In the genomic region with DNA sequence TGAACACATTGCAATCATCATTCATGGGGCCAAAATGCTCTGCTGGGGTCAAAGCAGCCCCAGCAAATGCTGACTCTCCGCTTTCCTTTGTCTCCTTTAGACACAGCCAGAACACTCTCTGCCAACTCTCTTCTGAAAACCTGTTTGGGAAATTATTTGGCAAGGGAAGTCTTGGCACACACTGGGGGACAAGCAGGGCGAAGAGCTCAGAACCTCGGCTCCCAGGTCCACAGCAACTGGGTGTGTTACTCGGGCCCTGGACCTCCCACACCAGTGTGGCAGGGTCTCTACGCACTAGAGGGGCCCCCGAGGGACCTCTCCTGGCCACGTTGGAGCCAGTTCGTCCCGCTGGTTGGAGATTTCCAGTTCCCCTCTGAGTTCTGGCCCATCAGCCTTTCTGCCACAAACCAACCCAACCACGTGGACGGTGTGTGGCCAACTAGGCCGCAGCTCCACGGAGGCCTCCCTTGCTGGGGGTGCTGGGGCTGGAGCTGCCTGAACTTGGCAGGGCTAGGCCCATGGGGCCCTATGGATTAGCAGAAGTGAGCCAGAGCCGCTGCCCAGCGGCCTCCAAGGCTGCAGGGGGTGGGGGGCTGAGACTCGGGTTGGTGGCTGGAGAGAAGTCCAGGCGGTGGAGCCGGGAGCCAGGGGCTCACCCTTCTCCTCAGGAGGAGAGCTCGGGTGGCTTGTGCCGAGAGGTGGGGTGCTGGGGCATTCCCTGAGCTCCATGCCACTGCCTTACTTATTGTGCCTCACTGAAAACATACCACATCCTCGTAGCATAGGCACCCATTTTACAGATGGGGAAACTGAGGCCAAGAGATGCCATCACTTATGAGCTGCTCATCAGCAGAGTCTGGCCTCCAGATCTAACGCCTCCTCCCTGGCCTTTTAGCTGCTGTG, we compare ENCODE assay signal across 13 cellular contexts. TPM values are rescaled to one million over a fixed set of nuclear protein-coding genes. Genes with fewer than 3 reads are reported as not detected.
DNase-seq lines count a peak whose midpoint lies in the region; ATAC-seq and TF ChIP-seq lines count a peak whose summit lies in the region.
"Had no signal": no experiment of that assay in that cellular context is flagged by ENCODE, and none has a peak within 500 bp of the region (broad histone marks: within the 10 kb centered on the region; RNA-seq: fewer than 3 reads in every experiment).

No MANE protein-coding gene starts in this region.

- H3K36me3 ChIP-seq in gastrocnemius medialis, result no peaks in the 10 kb centered on the region

- TF ChIP-seq CTCF in LNCaP clone FGC (IDR thresholded peaks at IDR 0.05; ENCODE audit: control insufficient read depth, extremely low read depth, insufficient read depth), result no peak
- no peak for TF ChIP-seq CTCF in gastrocnemius medialis (IDR thresholded peaks at IDR 0.05 in 4 of 5, conservative IDR thresholded peaks at IDR 0.05 in 1 of 5)

- H3K9me3 Mint-ChIP-seq in T-cell, result peaks cover 0 to 4% (median 0%) of the 10 kb centered on the region in 3 donors
- H3K9me3 Mint-ChIP-seq: natural killer cell treated with Interleukin-12 subunit alpha and Interleukin-12 subunit beta and Interleukin-15 and Interleukin-18, amount 100 ng/mL, for 72 hours had no signal

- no peak overlapping the region for H3K4me3 Mint-ChIP-seq in T-cell
- H3K4me3 Mint-ChIP-seq: activated T-cell treated with anti-CD3 and anti-CD28 coated beads, Interleukin-2, amount 50 U/mL, for 4 hours; natural killer cell treated with Interleukin-12 subunit alpha and Interleukin-12 subunit beta and Interleukin-15 and Interleukin-18, amount 100 ng/mL, for 72 hours had no signal

- H3K27me3 ChIP-seq in layer of hippocampus (ENCODE audit: control insufficient read depth, insufficient read depth, low read length) (no peaks in the 10 kb centered on the region), gastrocnemius medialis (no peaks in the 10 kb centered on the region)

- peaks cover 35 to 36% of the 10 kb centered on the region in 2 donors for H3K4me1 ChIP-seq in gastrocnemius medialis

- CTCF ChIA-PET in T-cell (lab: Charles Lee), result no interaction called here

- in situ Hi-C loops in gastrocnemius medialis (cut with MboI; ENCODE audit: low sequenced_read_pairs in 4 of 4), result no loop called here

- DNase-seq in LNCaP clone FGC (ENCODE audit: low read depth), result peak; percentile 85
- peak; percentile 92 for DNase-seq in cerebellum (ENCODE audit: low spot score)
- peak; percentile 61 to 74 for DNase-seq in gastrocnemius medialis
- DNase-seq in T-cell, result no peak
- DNase-seq in HPDE6-E6E7 (ENCODE audit: extremely low spot score), result no peak
- DNase-seq in NCI-H146 treated with DMSO at 0.1 percent for 48 hours (lab: John Stamatoyannopoulos, UW; ENCODE audit: unreplicated experiment), result no peak
- DNase-seq: activated T-cell treated with anti-CD3 and anti-CD28 coated beads, Interleukin-2, amount 50 U/mL, for 4 hours; CD4-positive, CD25-positive, alpha-beta regulatory T cell; NCI-H69 had no signal

- no peaks in the 10 kb centered on the region for H3K27me3 Mint-ChIP-seq in T-cell
- H3K27me3 Mint-ChIP-seq: CD4-positive, CD25-positive, alpha-beta regulatory T cell; natural killer cell treated with Interleukin-12 subunit alpha and Interleukin-12 subunit beta and Interleukin-15 and Interleukin-18, amount 100 ng/mL, for 72 hours had no signal

- intact Hi-C loops in gastrocnemius medialis (cut with DNase I; ENCODE audit: low total_unique reads), result loop anchor here (2.0 kb wide), 1 partner anchor 72 kb away; no protein-coding TSS in a partner anchor

- no peaks in the 10 kb centered on the region for H3K36me3 Mint-ChIP-seq in T-cell
- H3K36me3 Mint-ChIP-seq: CD4-positive, CD25-positive, alpha-beta regulatory T cell; natural killer cell treated with Interleukin-12 subunit alpha and Interleukin-12 subunit beta and Interleukin-15 and Interleukin-18, amount 100 ng/mL, for 72 hours had no signal

- POLR2A ChIA-PET in T-cell (lab: Charles Lee), result no interaction called here

- peak overlapping the region; percentile 57 for H3K27ac ChIP-seq in layer of hippocampus (ENCODE audit: low read depth, low read length)
- peak overlapping the region; percentile 70 to 82 (median 79) for H3K27ac ChIP-seq in gastrocnemius medialis
- H3K27ac ChIP-seq: SK-N-MC had no signal

- H3K27ac Mint-ChIP-seq in T-cell, result no peak overlapping the region
- H3K27ac Mint-ChIP-seq: CD4-positive, CD25-positive, alpha-beta regulatory T cell; natural killer cell treated with Interleukin-12 subunit alpha and Interleukin-12 subunit beta and Interleukin-15 and Interleukin-18, amount 100 ng/mL, for 72 hours had no signal

- no peaks in the 10 kb centered on the region for H3K4me1 Mint-ChIP-seq in T-cell
- H3K4me1 Mint-ChIP-seq: CD4-positive, CD25-positive, alpha-beta regulatory T cell had no signal

- no peaks in the 10 kb centered on the region for H3K9me3 ChIP-seq in gastrocnemius medialis

- TF ChIP-seq POLR2A in gastrocnemius medialis (IDR thresholded peaks at IDR 0.05), result no peak

- peak; percentile 68 to 80 for ATAC-seq in gastrocnemius medialis
- no peak for ATAC-seq in T-cell (replicated peaks in 1 of 4)
- no peak for ATAC-seq in GM18861 (IDR thresholded peaks at IDR 0.05; ENCODE audit: unreplicated experiment)
- ATAC-seq: activated T-cell treated with anti-CD3 and anti-CD28 coated beads, Interleukin-2, amount 50 U/mL, for 4 hours; natural killer cell treated with Interleukin-12 subunit alpha and Interleukin-12 subunit beta and Interleukin-15 and Interleukin-18, amount 100 ng/mL, for 72 hours had no signal

- H3K4me3 ChIP-seq in LNCaP clone FGC (ENCODE audit: low read depth, low read length), result no peak overlapping the region
- H3K4me3 ChIP-seq in gastrocnemius medialis, result no peak overlapping the region
- H3K4me3 ChIP-seq: SK-N-MC had no signal

RNA-seq across cellular contexts. Expression of gene RNU6ATAC, which starts 46.8 kb away (rescaled TPM):
- total RNA-seq in cerebellum (not detected), gastrocnemius medialis (not detected), T-cell (100 to 1,000 TPM in 2 of 5 donors, 10 to 100 TPM in 3; 55.0 to 121 (median 78.9) TPM)

Comparison
In these comparisons a context has a peak if more than half of its experiments do, and no peak if none do; other contexts are left out.
1. DNase-seq: peak in LNCaP clone FGC (single experiment), cerebellum (single experiment) and gastrocnemius medialis (2 of 2); none in T-cell (0 of 34), HPDE6-E6E7 (single experiment) and NCI-H146 treated with DMSO at 0.1 percent for 48 hours (single experiment).
2. ATAC-seq: peak in gastrocnemius medialis (2 of 2); none in T-cell (0 of 4) and GM18861 (single experiment).
3. RNA of gene RNU6ATAC, which starts 46.8 kb away (total RNA-seq): 55.0 to 121 TPM in T-cell; not detected in cerebellum (single experiment) and not detected in gastrocnemius medialis; every median in the first group is over 10 times any median in the second.